In the genomic region with DNA sequence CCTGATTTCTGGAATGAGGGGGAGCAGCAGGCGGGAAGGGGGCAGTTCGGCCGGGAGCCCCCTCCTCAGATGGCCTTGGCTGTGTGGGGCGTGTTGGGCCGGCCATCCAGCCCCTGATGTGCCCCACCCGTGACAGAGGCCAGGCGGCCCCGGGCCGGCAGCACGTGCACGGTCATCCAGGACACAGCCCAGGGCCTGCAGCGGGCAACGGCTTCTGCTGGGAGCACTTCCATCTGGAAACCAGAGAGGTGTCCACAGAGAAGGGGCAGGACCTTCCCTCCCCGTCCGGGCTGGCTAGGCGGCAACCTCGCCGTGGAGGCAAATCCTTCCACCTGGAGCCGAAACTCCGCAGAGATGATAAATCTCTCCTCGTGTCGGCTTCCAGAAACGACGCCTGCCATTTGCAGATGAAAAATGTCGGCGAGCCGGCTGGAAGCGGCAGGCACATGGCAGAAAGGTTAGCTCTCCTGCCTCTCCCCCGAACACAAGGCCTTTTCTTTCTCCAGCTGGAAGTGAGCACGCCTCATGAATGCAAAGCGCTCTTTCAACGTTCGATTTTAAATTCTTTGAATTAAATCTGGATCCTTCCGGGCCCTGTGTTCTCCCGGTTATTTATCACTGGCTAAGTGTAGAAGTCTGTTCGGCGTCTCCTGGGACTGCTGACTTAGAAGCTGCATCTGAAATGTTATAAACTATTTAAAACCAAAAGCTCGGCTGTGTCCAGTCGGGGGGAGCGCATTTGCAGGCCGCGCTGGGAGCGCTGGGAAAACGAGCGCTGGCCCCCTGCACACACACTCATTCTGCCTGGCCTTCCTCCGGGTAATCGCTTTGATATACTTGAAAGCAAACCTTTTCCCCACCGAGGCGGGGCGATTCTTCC, we compare ENCODE assay signal across 18 cellular contexts. TPM values are rescaled to one million over a fixed set of nuclear protein-coding genes. Genes with fewer than 3 reads are reported as not detected.
DNase-seq lines count a peak whose midpoint lies in the region; ATAC-seq, FAIRE-seq and TF ChIP-seq lines count a peak whose summit lies in the region.
"Had no signal": no experiment of that assay in that cellular context is flagged by ENCODE, and none has a peak within 500 bp of the region (broad histone marks: within the 10 kb centered on the region; RNA-seq: fewer than 3 reads in every experiment).

No MANE protein-coding gene starts in this region.

- no peaks in the 10 kb centered on the region for H3K9me3 Mint-ChIP-seq in natural killer cell treated with Interleukin-12 subunit alpha and Interleukin-12 subunit beta and Interleukin-15 and Interleukin-18, amount 100 ng/mL, for 72 hours
- H3K9me3 Mint-ChIP-seq in natural killer cell, result no peaks in the 10 kb centered on the region

- H3K4me3 ChIP-seq in upper lobe of right lung, result no peak overlapping the region
- H3K4me3 ChIP-seq: breast epithelium, psoas muscle had no signal

- no peak for TF ChIP-seq POLR2A in GM12891 (IDR thresholded peaks at IDR 0.05; ENCODE audit: low read depth, low read length)

- no peak overlapping the region for H3K4me3 Mint-ChIP-seq in natural killer cell treated with Interleukin-12 subunit alpha and Interleukin-12 subunit beta and Interleukin-15 and Interleukin-18, amount 100 ng/mL, for 72 hours
- H3K4me3 Mint-ChIP-seq in natural killer cell, result no peak overlapping the region
- H3K4me3 Mint-ChIP-seq: activated CD8-positive, alpha-beta T cell treated with anti-CD3 and anti-CD28 coated beads for 36 hours had no signal

- peaks cover 39% of the 10 kb centered on the region for H3K27me3 ChIP-seq in upper lobe of right lung

- H3K27me3 Mint-ChIP-seq in natural killer cell treated with Interleukin-12 subunit alpha and Interleukin-12 subunit beta and Interleukin-15 and Interleukin-18, amount 100 ng/mL, for 72 hours, result peaks cover 8 to 9% of the 10 kb centered on the region in 2 donors
- H3K27me3 Mint-ChIP-seq in natural killer cell (ENCODE audit: low read depth in 2 of 2), result peaks cover 0 to 8% of the 10 kb centered on the region in 2 donors

- H3K9me3 ChIP-seq in upper lobe of right lung, result no peaks in the 10 kb centered on the region
- H3K9me3 ChIP-seq: psoas muscle had no signal

- no peak for ATAC-seq in natural killer cell treated with Interleukin-12 subunit alpha and Interleukin-12 subunit beta and Interleukin-15 and Interleukin-18, amount 100 ng/mL, for 72 hours
- ATAC-seq in natural killer cell (no peak), upper lobe of right lung (peak; percentile 6), GM18502 (IDR thresholded peaks at IDR 0.05; ENCODE audit: poor library complexity, unreplicated experiment) (no peak)

- intact Hi-C loops in natural killer cell (cut with micrococcal nuclease), result loop anchor here (2.0 kb wide), 1 partner anchor 413 kb away; no protein-coding TSS in a partner anchor
- intact Hi-C loops in head of caudate nucleus (cut with DNase I), result loop anchor here (5.0 to 10.0 kb wide), 2 partner anchors 273 to 410 kb away; no protein-coding TSS in a partner anchor
- intact Hi-C loops in upper lobe of right lung (cut with DNase I), result loop anchor here (5.0 kb wide), 1 partner anchor 400 kb away; no protein-coding TSS in a partner anchor

- TF ChIP-seq CTCF in natural killer cell (IDR thresholded peaks at IDR 0.05) (no peak), upper lobe of right lung (IDR thresholded peaks at IDR 0.05) (no peak)

- H3K4me1 Mint-ChIP-seq in natural killer cell treated with Interleukin-12 subunit alpha and Interleukin-12 subunit beta and Interleukin-15 and Interleukin-18, amount 100 ng/mL, for 72 hours (ENCODE audit: low read depth in 2 of 2), result peaks cover 0 to 4% of the 10 kb centered on the region in 2 donors
- H3K4me1 Mint-ChIP-seq in natural killer cell, result peaks cover 0 to 6% of the 10 kb centered on the region in 2 donors

- peak; percentile 32 for DNase-seq in natural killer cell treated with Interleukin-12 subunit alpha and Interleukin-12 subunit beta and Interleukin-15 and Interleukin-18, amount 100 ng/mL, for 72 hours (ENCODE audit: low spot score)
- DNase-seq in natural killer cell (no peak), head of caudate nucleus (peak in 39 of 42 donors; percentile 14 to 78 (median 46)), occipital lobe (lab: John Stamatoyannopoulos, UW) (peak; percentile 55), upper lobe of right lung (peak; percentile 46), HCEC 1CT (no peak), GM12891 (ENCODE audit: insufficient read length, low spot score) (no peak)
- DNase-seq: NCI-H1694, trophoblast cell had no signal

- H3K36me3 ChIP-seq in upper lobe of right lung, result no peaks in the 10 kb centered on the region
- H3K36me3 ChIP-seq: breast epithelium had no signal

- FAIRE-seq in GM12891 (lab: Jason Lieb, UNC), result no peak

- H3K27ac ChIP-seq in upper lobe of right lung, result no peak overlapping the region
- H3K27ac ChIP-seq: breast epithelium, psoas muscle had no signal

- no peak overlapping the region for H3K27ac Mint-ChIP-seq in natural killer cell treated with Interleukin-12 subunit alpha and Interleukin-12 subunit beta and Interleukin-15 and Interleukin-18, amount 100 ng/mL, for 72 hours
- no peak overlapping the region for H3K27ac Mint-ChIP-seq in natural killer cell
- H3K27ac Mint-ChIP-seq: activated CD8-positive, alpha-beta T cell treated with anti-CD3 and anti-CD28 coated beads for 36 hours had no signal

- H3K36me3 Mint-ChIP-seq in natural killer cell treated with Interleukin-12 subunit alpha and Interleukin-12 subunit beta and Interleukin-15 and Interleukin-18, amount 100 ng/mL, for 72 hours, result peaks cover 2% of the 10 kb centered on the region
- H3K36me3 Mint-ChIP-seq in natural killer cell, result no peaks in the 10 kb centered on the region

- H3K4me1 ChIP-seq in upper lobe of right lung, result no peaks in the 10 kb centered on the region
- H3K4me1 ChIP-seq: breast epithelium, psoas muscle had no signal

TF ChIP-seq in GM12891, 5 proteins besides CTCF, POLR2A, EP300 and RAD21:
- no peak for TF ChIP-seq POU2F2 (IDR thresholded peaks at IDR 0.05; ENCODE audit: low read depth, low read length)
- no peak for TF ChIP-seq POLR2AphosphoS5 (IDR thresholded peaks at IDR 0.05; ENCODE audit: low read depth, low read length)
- TF ChIP-seq TAF1 (IDR thresholded peaks at IDR 0.05; ENCODE audit: low read depth, low read length), result no peak
- TF ChIP-seq PAX5 (IDR thresholded peaks at IDR 0.05; ENCODE audit: insufficient read depth, low read length, severe bottlenecking), result no peak
- TF ChIP-seq SPI1 (IDR thresholded peaks at IDR 0.05; ENCODE audit: low read depth, low read length), result no peak

RNA-seq across cellular contexts. Expression of gene ACTRT2, which starts 9.4 kb away (rescaled TPM):
- total RNA-seq in natural killer cell treated with Interleukin-12 subunit alpha and Interleukin-12 subunit beta and Interleukin-15 and Interleukin-18, amount 100 ng/mL, for 72 hours, result not detected
- total RNA-seq in natural killer cell (not detected), occipital lobe (not detected), upper lobe of right lung (not detected)
- polyA plus RNA-seq in GM12891 (2012; ENCODE audit: low read depth, missing spikeins), result not detected
- total RNA-seq: activated CD8-positive, alpha-beta T cell treated with anti-CD3 and anti-CD28 coated beads for 36 hours; breast epithelium; Calu3; fibroblast of villous mesenchyme; M059J; mucosa of gallbladder; psoas muscle had no signal
- polyA plus RNA-seq: AG04450, psoas muscle had no signal

RNA-seq across cellular contexts. Expression of gene PRDM16, which starts 57.1 kb away (rescaled TPM):
- not detected for total RNA-seq in natural killer cell treated with Interleukin-12 subunit alpha and Interleukin-12 subunit beta and Interleukin-15 and Interleukin-18, amount 100 ng/mL, for 72 hours
- total RNA-seq in natural killer cell, result under 1 TPM in 2 of 3 donors, not detected in 1; 0.25 to 0.64 TPM
- 6.7 TPM for total RNA-seq in occipital lobe
- total RNA-seq in upper lobe of right lung, result 21.0 TPM
- 0.15 TPM for polyA plus RNA-seq in GM12891 (2012; ENCODE audit: low read depth, missing spikeins)
- total RNA-seq: M059J had no signal

Comparison
In these comparisons a context has a peak if more than half of its experiments do, and no peak if none do; other contexts are left out.
1. DNase-seq: peak in natural killer cell treated with Interleukin-12 subunit alpha and Interleukin-12 subunit beta and Interleukin-15 and Interleukin-18, amount 100 ng/mL, for 72 hours (single experiment), head of caudate nucleus (39 of 42), occipital lobe (single experiment) and upper lobe of right lung (single experiment); none in natural killer cell (single experiment), HCEC 1CT (single experiment) and GM12891 (single experiment).